20 cellular contexts compared by ENCODE assay signal in the genomic region with DNA sequence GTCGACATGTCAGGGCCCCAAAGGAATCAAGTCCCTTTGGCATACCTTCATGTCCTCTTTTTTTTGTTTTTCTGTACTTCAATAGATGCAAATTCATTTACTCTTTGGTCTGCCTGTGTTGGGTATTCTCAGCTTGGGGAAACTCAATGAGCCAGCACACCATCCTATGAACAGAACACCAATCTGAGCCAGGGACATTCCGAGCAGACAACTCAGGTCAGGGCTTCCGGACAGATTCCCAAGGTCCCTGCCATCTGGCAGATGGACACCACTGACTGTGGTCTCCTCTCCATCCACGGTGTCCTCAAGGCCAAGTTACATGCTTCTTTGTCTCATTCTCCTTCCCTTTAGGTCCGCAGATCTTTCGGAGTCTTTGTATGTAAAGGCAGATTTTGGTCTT.
"Had no signal": no experiment of that assay in that cellular context is flagged by ENCODE, and none has a peak within 500 bp of the region (broad histone marks: within the 10 kb centered on the region; RNA-seq: fewer than 3 reads in every experiment).

No MANE protein-coding gene starts in this region.

- H3K9me3 Mint-ChIP-seq: activated CD8-positive, alpha-beta T cell treated with anti-CD3 and anti-CD28 coated beads for 36 hours; activated T-cell treated with anti-CD3 and anti-CD28 coated beads, Interleukin-2, amount 50 U/mL, for 72 hours; naive B cell; T-cell; type B pancreatic cell had no signal

- H3K27me3 ChIP-seq: ovary, suprapubic skin had no signal

- H3K4me1 ChIP-seq: suprapubic skin had no signal

- ATAC-seq: activated CD8-positive, alpha-beta T cell treated with anti-CD3 and anti-CD28 coated beads for 36 hours; activated T-cell treated with anti-CD3 and anti-CD28 coated beads, Interleukin-2, amount 50 U/mL, for 72 hours; left colon; T-cell had no signal

- H3K36me3 ChIP-seq: ovary had no signal

- DNase-seq: activated CD4-positive, alpha-beta T cell treated with anti-CD3 and anti-CD28 coated beads for 4 hours; activated CD8-positive, alpha-beta T cell treated with anti-CD3 and anti-CD28 coated beads for 36 hours; activated gamma-delta T cell; activated T-cell treated with anti-CD3 and anti-CD28 coated beads, Interleukin-2, amount 50 U/mL, for 72 hours; amniotic stem cell; central memory CD4-positive, alpha-beta T cell; effector CD8-positive, alpha-beta T cell; foreskin fibroblast; left colon; naive B cell; ovary; small intestine; stimulated activated CD4-positive, alpha-beta T cell treated with anti-CD3 and anti-CD28 coated beads, Interleukin-4, amount 100 ng/mL, for 4 hours; stimulated activated CD8-positive, alpha-beta memory T cell treated with anti-CD3 and anti-CD28 coated beads, Interleukin-4, amount 100 ng/mL, for 48 hours; stimulated activated naive CD4-positive, alpha-beta T cell treated with Interleukin-2 at 50 U/mL for 16 hours; T-cell; T1000 had no signal

- H3K27ac Mint-ChIP-seq: activated CD8-positive, alpha-beta T cell treated with anti-CD3 and anti-CD28 coated beads for 36 hours; activated naive CD8-positive, alpha-beta T cell; activated T-cell treated with anti-CD3 and anti-CD28 coated beads, Interleukin-2, amount 50 U/mL, for 72 hours; T-cell; type B pancreatic cell had no signal

- H3K4me3 ChIP-seq: ovary, suprapubic skin had no signal

- H3K36me3 Mint-ChIP-seq: activated naive CD8-positive, alpha-beta T cell had no signal

- H3K27ac ChIP-seq: ovary, suprapubic skin had no signal

- H3K4me3 Mint-ChIP-seq: activated CD8-positive, alpha-beta T cell treated with anti-CD3 and anti-CD28 coated beads for 36 hours; activated naive CD8-positive, alpha-beta T cell; activated T-cell treated with anti-CD3 and anti-CD28 coated beads, Interleukin-2, amount 50 U/mL, for 72 hours; naive B cell; T-cell; type B pancreatic cell had no signal

- H3K9me3 ChIP-seq: ovary, suprapubic skin had no signal

- H3K27me3 Mint-ChIP-seq: activated CD8-positive, alpha-beta T cell treated with anti-CD3 and anti-CD28 coated beads for 36 hours; activated naive CD8-positive, alpha-beta T cell; naive B cell; T-cell; type B pancreatic cell had no signal

- H3K4me1 Mint-ChIP-seq: naive B cell, T-cell had no signal
